10 cellular contexts compared by ENCODE assay signal in genomic region chr2:98463988-98464771, GRCh38. TPM values are rescaled to one million over a fixed set of nuclear protein-coding genes. Genes with fewer than 3 reads are reported as not detected.
A peak's percentile ranks its signal among the peaks of the same experiment; 100 is the strongest.
DNase-seq lines count a peak whose midpoint lies in the region; ATAC-seq and TF ChIP-seq lines count a peak whose summit lies in the region.
"Had no signal": no experiment of that assay in that cellular context is flagged by ENCODE, and none has a peak within 500 bp of the region (broad histone marks: within the 10 kb centered on the region; RNA-seq: fewer than 3 reads in every experiment).

No MANE protein-coding gene starts in this region.

- H3K4me2 ChIP-seq in H9 (ENCODE audit: insufficient read depth, insufficient read length, low read length): no peak overlapping the region

- H3K4me3 Mint-ChIP-seq in H9: peak overlapping the region in 1 of 2 experiments; percentile 54; a peak in 3 of 5 replicates
- H3K4me3 Mint-ChIP-seq in WTC11: no peak overlapping the region

- H3K27me3 Mint-ChIP-seq in H9 (ENCODE audit: low read depth) (no peaks in the 10 kb centered on the region), WTC11 (ENCODE audit: low read depth) (no peaks in the 10 kb centered on the region)

- POLR2A ChIA-PET in WTC11 (lab: Charles Lee): no interaction called here

- no peaks in the 10 kb centered on the region for H3K36me3 ChIP-seq in lower lobe of right lung
- H3K36me3 ChIP-seq: pancreas had no signal

- no peak overlapping the region for H2BK15ac ChIP-seq in H9 (ENCODE audit: low read depth, low read length)

- H2BK120ac ChIP-seq in H9 (ENCODE audit: low read depth, low read length, poor library complexity, severe bottlenecking): no peak overlapping the region

- no peak overlapping the region for H3K9ac ChIP-seq in H9 (ENCODE audit: extremely low read depth, insufficient read length, low read length)

- H3K27ac Mint-ChIP-seq in H9 (peak overlapping the region in 2 of 3 experiments; percentile 87 to 96; a peak in 6 of 7 replicates), WTC11 (peak overlapping the region; percentile 58)

- H3K23me2 ChIP-seq in H9 (ENCODE audit: insufficient read length, low read depth, low read length, poor library complexity, severe bottlenecking): no peaks in the 10 kb centered on the region

- no peak overlapping the region for H4K8ac ChIP-seq in H9 (replicated peaks; ENCODE audit: insufficient read length, low read depth, low read length)

- H3K4me1 Mint-ChIP-seq in H9 (peaks cover 66 to 69% of the 10 kb centered on the region in 2 experiments), WTC11 (peaks cover 58% of the 10 kb centered on the region)

- no peak overlapping the region for H2AK5ac ChIP-seq in H9 (ENCODE audit: insufficient read length, low read length)

- no peak overlapping the region for H3K4me3 ChIP-seq in lower lobe of right lung
- H3K4me3 ChIP-seq: pancreas had no signal

- H3K56ac ChIP-seq in H9 (ENCODE audit: insufficient read length, low read depth, low read length): no peak overlapping the region

- no peak overlapping the region for H3K4ac ChIP-seq in H9 (ENCODE audit: low read depth, low read length)

- TF ChIP-seq CTCF in H9 (conservative IDR thresholded peaks at IDR 0.05) (no peak), WTC11 (IDR thresholded peaks at IDR 0.05) (no peak), lower lobe of right lung (IDR thresholded peaks at IDR 0.05) (no peak)

- H4K91ac ChIP-seq in H9 (ENCODE audit: insufficient read length, low read depth, low read length): no peak overlapping the region

- H2BK5ac ChIP-seq in H9 (ENCODE audit: insufficient read length, low read length): no peak overlapping the region

- peaks cover 3% of the 10 kb centered on the region for H3K79me1 ChIP-seq in H9 (ENCODE audit: insufficient read depth, low read depth, low read length, poor library complexity, severe bottlenecking)

- H3T11ph ChIP-seq in H9 (ENCODE audit: low read length): no peak overlapping the region

- H3K27me3 ChIP-seq in H9 (ENCODE audit: insufficient read depth, low read length) (no peaks in the 10 kb centered on the region), lower lobe of right lung (ENCODE audit: low read depth) (no peaks in the 10 kb centered on the region)
- H3K27me3 ChIP-seq: pancreas had no signal

- no peak overlapping the region for H3K18ac ChIP-seq in H9 (ENCODE audit: insufficient read length, low read depth, low read length)

- no peak overlapping the region for H3K23ac ChIP-seq in H9 (ENCODE audit: insufficient read length, low read depth, low read length)

- no peaks in the 10 kb centered on the region for H3K9me3 ChIP-seq in H9 (ENCODE audit: control insufficient read depth, low read depth, low read length)
- H3K9me3 ChIP-seq in lower lobe of right lung: no peaks in the 10 kb centered on the region
- H3K9me3 ChIP-seq: pancreas had no signal

- H3K9me3 Mint-ChIP-seq in H9 (no peaks in the 10 kb centered on the region), WTC11 (no peaks in the 10 kb centered on the region)

- H4K20me1 ChIP-seq in H9 (ENCODE audit: control insufficient read depth, insufficient read depth, insufficient read length): no peaks in the 10 kb centered on the region

- WGBS in H9 (ENCODE audit: extremely low coverage, insufficient read length, low lambda C conversion rate): no CpG with 5 or more reads among the region's 10 CpGs

- H2BK20ac ChIP-seq in H9 (ENCODE audit: low read depth, low read length, poor library complexity, severe bottlenecking): no peak overlapping the region

- CTCF ChIA-PET in WTC11 (lab: Charles Lee): interaction anchor here (1.0 to 4.0 kb wide), 8 partner anchors 10 to 105 kb away, joined by 3 to 25 read pairs (median 4); no protein-coding TSS in a partner anchor

- peaks cover 2 to 7% (median 4%) of the 10 kb centered on the region in 3 experiments; a peak in 5 of 7 replicates for H3K36me3 Mint-ChIP-seq in H9 (ENCODE audit: insufficient read depth in 1 of 3, low read depth in 3 of 3)
- no peaks in the 10 kb centered on the region for H3K36me3 Mint-ChIP-seq in WTC11

- no peak overlapping the region for H2BK12ac ChIP-seq in H9 (ENCODE audit: insufficient read length, low read depth, low read length)

- H3K27ac ChIP-seq in H9 (ENCODE audit: insufficient read length, low read depth, low read length) (no peak overlapping the region), lower lobe of right lung (peak overlapping the region; percentile 74)

- H3K14ac ChIP-seq in H9 (ENCODE audit: insufficient read depth, low read length): no peak overlapping the region

- intact Hi-C loops in lower lobe of right lung (cut with DNase I): no loop called here

- no peak overlapping the region for H4K5ac ChIP-seq in H9 (ENCODE audit: insufficient read length, low read depth, low read length)

- peak; percentile 67 for DNase-seq in CD1c-positive myeloid dendritic cell (ENCODE audit: extremely low spot score)
- no peak for DNase-seq in H9
- no peak for DNase-seq in WTC11 (ENCODE audit: low spot score)
- no peak for DNase-seq in lower lobe of right lung
- DNase-seq in DMS 273 treated with DMSO at 0.1 percent for 48 hours (lab: John Stamatoyannopoulos, UW): no peak
- DNase-seq in SHP77 (lab: John Stamatoyannopoulos, UW): no peak
- DNase-seq: NCI-H1694 had no signal

- ATAC-seq in WTC11 (no peak), lower lobe of right lung (peak; percentile 25 to 46), HG02852 (IDR thresholded peaks at IDR 0.05; ENCODE audit: unreplicated experiment) (no peak), HG03469 (IDR thresholded peaks at IDR 0.05; ENCODE audit: unreplicated experiment) (no peak)

- H3K4me1 ChIP-seq in H9 (ENCODE audit: insufficient read depth, low read length) (peaks cover 10% of the 10 kb centered on the region; the same call in 1 of the 2 replicates), lower lobe of right lung (peaks cover 69% of the 10 kb centered on the region)

- peaks cover 7% of the 10 kb centered on the region; the same call in 1 of the 2 replicates for H3K79me2 ChIP-seq in H9 (ENCODE audit: insufficient read depth, low read length)

- H2AFZ ChIP-seq in H9 (ENCODE audit: low read length): no peak overlapping the region

TF ChIP-seq in WTC11, 78 proteins besides CTCF, POLR2A, EP300 and RAD21 (continues in another document):
- TF ChIP-seq FOXJ3 (CRISPR knock-in tag; IDR thresholded peaks at IDR 0.05; ENCODE audit: borderline replicate concordance) (no peak), EMX1 (CRISPR knock-in tag; IDR thresholded peaks at IDR 0.05) (no peak), GRHL2 (CRISPR knock-in tag; IDR thresholded peaks at IDR 0.05; ENCODE audit: insufficient replicate concordance, severe bottlenecking) (no peak), ZNF425 (CRISPR knock-in tag; conservative IDR thresholded peaks at IDR 0.05) (no peak), OVOL2 (CRISPR knock-in tag; IDR thresholded peaks at IDR 0.05; ENCODE audit: borderline replicate concordance) (no peak), ZNF671 (CRISPR knock-in tag; IDR thresholded peaks at IDR 0.05) (no peak)
- TF ChIP-seq, protein P1, sequence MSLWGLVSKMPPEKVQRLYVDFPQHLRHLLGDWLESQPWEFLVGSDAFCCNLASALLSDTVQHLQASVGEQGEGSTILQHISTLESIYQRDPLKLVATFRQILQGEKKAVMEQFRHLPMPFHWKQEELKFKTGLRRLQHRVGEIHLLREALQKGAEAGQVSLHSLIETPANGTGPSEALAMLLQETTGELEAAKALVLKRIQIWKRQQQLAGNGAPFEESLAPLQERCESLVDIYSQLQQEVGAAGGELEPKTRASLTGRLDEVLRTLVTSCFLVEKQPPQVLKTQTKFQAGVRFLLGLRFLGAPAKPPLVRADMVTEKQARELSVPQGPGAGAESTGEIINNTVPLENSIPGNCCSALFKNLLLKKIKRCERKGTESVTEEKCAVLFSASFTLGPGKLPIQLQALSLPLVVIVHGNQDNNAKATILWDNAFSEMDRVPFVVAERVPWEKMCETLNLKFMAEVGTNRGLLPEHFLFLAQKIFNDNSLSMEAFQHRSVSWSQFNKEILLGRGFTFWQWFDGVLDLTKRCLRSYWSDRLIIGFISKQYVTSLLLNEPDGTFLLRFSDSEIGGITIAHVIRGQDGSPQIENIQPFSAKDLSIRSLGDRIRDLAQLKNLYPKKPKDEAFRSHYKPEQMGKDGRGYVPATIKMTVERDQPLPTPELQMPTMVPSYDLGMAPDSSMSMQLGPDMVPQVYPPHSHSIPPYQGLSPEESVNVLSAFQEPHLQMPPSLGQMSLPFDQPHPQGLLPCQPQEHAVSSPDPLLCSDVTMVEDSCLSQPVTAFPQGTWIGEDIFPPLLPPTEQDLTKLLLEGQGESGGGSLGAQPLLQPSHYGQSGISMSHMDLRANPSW (CRISPR knock-in tag; conservative IDR thresholded peaks at IDR 0.05; ENCODE audit: low read depth): no peak

RNA-seq across cellular contexts. Expression of gene INPP4A, which starts 19.5 kb away (rescaled TPM):
- 55.2 and 55.3 TPM in 2 replicates for total RNA-seq in H9 (2021)
- 31.7 to 38.3 TPM (median 33.4 TPM) in 3 replicates for total RNA-seq in WTC11 (2021)
- total RNA-seq in lower lobe of right lung: 35.6 TPM

Comparison
In these comparisons a context has a peak if more than half of its experiments do, and no peak if none do; other contexts are left out.
1. ATAC-seq: peak in lower lobe of right lung (2 of 2); none in WTC11 (single experiment), HG02852 (single experiment) and HG03469 (single experiment).